Comparison of ENCODE assay signal across 12 cellular contexts in the genomic region with DNA sequence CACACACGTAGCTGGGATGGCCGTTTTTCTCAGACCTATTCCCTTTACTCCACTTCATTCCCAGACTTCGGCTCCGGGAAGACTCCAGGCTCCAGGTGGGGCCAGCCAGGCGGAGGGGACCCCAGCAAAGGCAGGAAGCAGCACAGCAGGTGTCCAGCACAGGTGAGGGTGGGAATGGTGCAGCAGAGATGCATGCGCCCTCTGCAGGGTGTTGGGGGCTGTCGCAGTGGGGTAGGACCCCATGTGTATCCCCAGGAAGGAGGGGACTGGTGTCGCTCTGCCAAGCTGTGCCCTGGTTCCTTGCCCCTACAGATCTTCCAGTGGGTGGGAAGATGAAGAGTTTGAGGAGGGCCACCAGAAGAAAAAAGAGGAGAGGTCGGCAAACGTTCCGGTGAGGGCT. TPM values are rescaled to one million over a fixed set of nuclear protein-coding genes. Genes with fewer than 3 reads are reported as not detected.
A peak's percentile ranks its signal among the peaks of the same experiment; 100 is the strongest.
DNase-seq lines count a peak whose midpoint lies in the region; ATAC-seq and TF ChIP-seq lines count a peak whose summit lies in the region.
"Had no signal": no experiment of that assay in that cellular context is flagged by ENCODE, and none has a peak within 500 bp of the region (broad histone marks: within the 10 kb centered on the region; RNA-seq: fewer than 3 reads in every experiment).

No MANE protein-coding gene starts in this region.

- no peak overlapping the region for H3K27ac Mint-ChIP-seq in glutamatergic neuron (ENCODE audit: unreplicated experiment)
- H3K27ac Mint-ChIP-seq in stimulated activated memory B cell treated with anti-CD40 and anti-IgM and Interleukin-4, amounts not matched to agents 10 μg/mL and 1 μg/mL and 100 μg/mL, for 72 hours, result no peak overlapping the region
- H3K27ac Mint-ChIP-seq: activated CD4-positive, alpha-beta memory T cell treated with anti-CD3 and anti-CD28 coated beads, Interleukin-2, amount 10 ng/mL, durations not matched to agents 7 days and 5 days had no signal

- H3K27me3 Mint-ChIP-seq in glutamatergic neuron (ENCODE audit: unreplicated experiment), result peaks cover 9% of the 10 kb centered on the region
- H3K27me3 Mint-ChIP-seq in stimulated activated memory B cell treated with anti-CD40 and anti-IgM and Interleukin-4, amounts not matched to agents 10 μg/mL and 1 μg/mL and 100 μg/mL, for 72 hours, result no peaks in the 10 kb centered on the region

- no peaks in the 10 kb centered on the region for H3K9me3 ChIP-seq in BE2C

- peaks cover 19% of the 10 kb centered on the region for H3K4me1 ChIP-seq in BE2C

- H3K36me3 ChIP-seq in BE2C, result no peaks in the 10 kb centered on the region

- H3K4me1 Mint-ChIP-seq in glutamatergic neuron (ENCODE audit: low read depth, unreplicated experiment), result peaks cover 4% of the 10 kb centered on the region
- H3K4me1 Mint-ChIP-seq in stimulated activated memory B cell treated with anti-CD40 and anti-IgM and Interleukin-4, amounts not matched to agents 10 μg/mL and 1 μg/mL and 100 μg/mL, for 72 hours, result peaks cover 37% of the 10 kb centered on the region

- H3K4me3 Mint-ChIP-seq in glutamatergic neuron (ENCODE audit: unreplicated experiment), result no peak overlapping the region
- no peak overlapping the region for H3K4me3 Mint-ChIP-seq in stimulated activated memory B cell treated with anti-CD40 and anti-IgM and Interleukin-4, amounts not matched to agents 10 μg/mL and 1 μg/mL and 100 μg/mL, for 72 hours
- H3K4me3 Mint-ChIP-seq: activated CD4-positive, alpha-beta memory T cell treated with anti-CD3 and anti-CD28 coated beads, Interleukin-2, amount 10 ng/mL, durations not matched to agents 7 days and 5 days had no signal

- H3K27me3 ChIP-seq in BE2C, result no peaks in the 10 kb centered on the region

- TF ChIP-seq CTCF in BE2C (IDR thresholded peaks at IDR 0.05; ENCODE audit: low read depth, low read length), result peak; percentile 62
- peak; percentile 67 for TF ChIP-seq CTCF in GM12873 (IDR thresholded peaks at IDR 0.05; ENCODE audit: insufficient read depth, low read depth, low read length, missing control alignments)
- TF ChIP-seq CTCF in glutamatergic neuron (IDR thresholded peaks at IDR 0.05; ENCODE audit: partially characterized antibody, unreplicated experiment), result no peak

- no peak overlapping the region for H3K4me3 ChIP-seq in BE2C (ENCODE audit: low read depth, low read length)

- DNase-seq in BE2C, result peak; percentile 38
- peak; percentile 52 for DNase-seq in NCI-H526 treated with DMSO at 0.1 percent for 48 hours (lab: John Stamatoyannopoulos, UW)
- peak; percentile 40 for DNase-seq in glutamatergic neuron
- DNase-seq in stimulated activated naive CD4-positive, alpha-beta T cell treated with Interleukin-2 at 50 U/mL for 16 hours (lab: John Stamatoyannopoulos, UW), result no peak
- no peak for DNase-seq in GDM1 (lab: John Stamatoyannopoulos, UW)
- DNase-seq: activated CD4-positive, alpha-beta memory T cell treated with anti-CD3 and anti-CD28 coated beads, Interleukin-2, amount 10 ng/mL, durations not matched to agents 7 days and 5 days; left ventricle myocardium superior had no signal

- ATAC-seq in stimulated activated memory B cell treated with anti-CD40 and anti-IgM and Interleukin-4, amounts not matched to agents 10 μg/mL and 1 μg/mL and 100 μg/mL, for 72 hours, result no peak
- no peak for ATAC-seq in HG03442 (IDR thresholded peaks at IDR 0.05; ENCODE audit: unreplicated experiment)

- H3K9me3 Mint-ChIP-seq in glutamatergic neuron (ENCODE audit: unreplicated experiment), result peaks cover 2% of the 10 kb centered on the region
- H3K9me3 Mint-ChIP-seq in stimulated activated memory B cell treated with anti-CD40 and anti-IgM and Interleukin-4, amounts not matched to agents 10 μg/mL and 1 μg/mL and 100 μg/mL, for 72 hours, result no peaks in the 10 kb centered on the region
- H3K9me3 Mint-ChIP-seq: activated CD4-positive, alpha-beta memory T cell treated with anti-CD3 and anti-CD28 coated beads, Interleukin-2, amount 10 ng/mL, durations not matched to agents 7 days and 5 days had no signal

- no peaks in the 10 kb centered on the region for H3K36me3 Mint-ChIP-seq in glutamatergic neuron (ENCODE audit: unreplicated experiment)
- H3K36me3 Mint-ChIP-seq in stimulated activated memory B cell treated with anti-CD40 and anti-IgM and Interleukin-4, amounts not matched to agents 10 μg/mL and 1 μg/mL and 100 μg/mL, for 72 hours, result peaks cover 11% of the 10 kb centered on the region

RNA-seq across cellular contexts. Expression of a gene that starts 5.3 kb away (rescaled TPM):
- polyA plus RNA-seq in BE2C (2012; ENCODE audit: insufficient read depth, insufficient read length, low read depth), result not detected
- not detected for total RNA-seq in glutamatergic neuron (ENCODE audit: unreplicated experiment)
- total RNA-seq: left ventricle myocardium superior, M059J, sciatic nerve had no signal

RNA-seq across cellular contexts. Expression of a gene that starts 6.8 kb away (rescaled TPM):
- polyA plus RNA-seq in BE2C (2012; ENCODE audit: insufficient read depth, insufficient read length, low read depth), result 121 TPM
- 44.5 TPM for total RNA-seq in glutamatergic neuron (ENCODE audit: unreplicated experiment)

RNA-seq across cellular contexts. Expression of a gene that starts 12.4 kb away (rescaled TPM):
- 2.5 TPM for polyA plus RNA-seq in BE2C (2012; ENCODE audit: insufficient read depth, insufficient read length, low read depth)
- 6.1 TPM for total RNA-seq in glutamatergic neuron (ENCODE audit: unreplicated experiment)

RNA-seq across cellular contexts. Expression of a gene that starts 16.5 kb away (rescaled TPM):
- 162 TPM for polyA plus RNA-seq in BE2C (2012; ENCODE audit: insufficient read depth, insufficient read length, low read depth)
- total RNA-seq in glutamatergic neuron (ENCODE audit: unreplicated experiment), result 13.2 TPM

RNA-seq across cellular contexts. Expression of a gene that starts 34.4 kb away (rescaled TPM):
- 0.86 TPM for polyA plus RNA-seq in BE2C (2012; ENCODE audit: insufficient read depth, insufficient read length, low read depth)
- total RNA-seq in glutamatergic neuron (ENCODE audit: unreplicated experiment), result 0.71 TPM
- total RNA-seq: activated CD4-positive, alpha-beta memory T cell treated with anti-CD3 and anti-CD28 coated beads, Interleukin-2, amount 10 ng/mL, durations not matched to agents 7 days and 5 days; M059J had no signal

Comparison
In these comparisons a context has a peak if more than half of its experiments do, and no peak if none do; other contexts are left out.
1. DNase-seq: peak in BE2C (single experiment), NCI-H526 treated with DMSO at 0.1 percent for 48 hours (single experiment) and glutamatergic neuron (single experiment); none in stimulated activated naive CD4-positive, alpha-beta T cell treated with Interleukin-2 at 50 U/mL for 16 hours (single experiment) and GDM1 (single experiment).